12 cellular contexts compared by ENCODE assay signal in genomic region chr22:38735465-38736256, GRCh38. TPM values are rescaled to one million over a fixed set of nuclear protein-coding genes. Genes with fewer than 3 reads are reported as not detected.
DNase-seq lines count a peak whose midpoint lies in the region; ATAC-seq and TF ChIP-seq lines count a peak whose summit lies in the region.
"Had no signal": no experiment of that assay in that cellular context is flagged by ENCODE, and none has a peak within 500 bp of the region (broad histone marks: within the 10 kb centered on the region; RNA-seq: fewer than 3 reads in every experiment).

No MANE protein-coding gene starts in this region.

- ATAC-seq in activated CD8-positive, alpha-beta memory T cell treated with anti-CD3 and anti-CD28 coated beads, Interleukin-2, amount 10 ng/mL, durations not matched to agents 7 days and 5 days, result no peak
- ATAC-seq in gastroesophageal sphincter, result no peak
- peak; percentile 34 for ATAC-seq in stimulated activated naive CD8-positive, alpha-beta T cell treated with anti-CD3 and anti-CD28 coated beads, Interleukin-15, amount 100 ng/mL, for 72 hours
- ATAC-seq in HG03280 (IDR thresholded peaks at IDR 0.05; ENCODE audit: unreplicated experiment), result no peak

- POLR2A ChIA-PET in RWPE1 (lab: Yijun Ruan, JAX; ENCODE audit: low non-redundant PET), result no interaction called here

- in situ Hi-C loops in transverse colon (cut with MboI; ENCODE audit: low pct_ligation_motif_present in 1 of 4, low pct_unique_long_range_greater_than_20kb in 1 of 4, low sequenced_read_pairs in 3 of 4), result no loop called here

- H3K4me3 Mint-ChIP-seq in activated CD8-positive, alpha-beta memory T cell treated with anti-CD3 and anti-CD28 coated beads, Interleukin-2, amount 10 ng/mL, durations not matched to agents 7 days and 5 days, result no peak overlapping the region
- peak overlapping the region in 1 of 2 donors; percentile 18 for H3K4me3 Mint-ChIP-seq in stimulated activated naive CD8-positive, alpha-beta T cell treated with anti-CD3 and anti-CD28 coated beads, Interleukin-15, amount 100 ng/mL, for 72 hours
- H3K4me3 Mint-ChIP-seq: H9 had no signal

- H3K27me3 ChIP-seq in gastroesophageal sphincter (no peaks in the 10 kb centered on the region), transverse colon (no peaks in the 10 kb centered on the region)

- H3K27me3 Mint-ChIP-seq in activated CD8-positive, alpha-beta memory T cell treated with anti-CD3 and anti-CD28 coated beads, Interleukin-2, amount 10 ng/mL, durations not matched to agents 7 days and 5 days, result no peaks in the 10 kb centered on the region
- H3K27me3 Mint-ChIP-seq in stimulated activated naive CD8-positive, alpha-beta T cell treated with anti-CD3 and anti-CD28 coated beads, Interleukin-15, amount 100 ng/mL, for 72 hours, result no peaks in the 10 kb centered on the region

- H3K27ac ChIP-seq in RWPE1 (peak overlapping the region; percentile 73), gastroesophageal sphincter (peak overlapping the region in 3 of 4 donors; percentile 82 to 89 (median 85)), transverse colon (peak overlapping the region in 2 of 4 donors; percentile 64 to 80)

- H3K36me3 ChIP-seq in gastroesophageal sphincter, result peaks cover 5 to 86% of the 10 kb centered on the region in 2 donors
- H3K36me3 ChIP-seq in transverse colon, result peaks cover 0 to 50% (median 28%) of the 10 kb centered on the region in 4 donors

- WGBS in gastroesophageal sphincter (ENCODE audit: low coverage in 1 of 2), 2 donors, result no CpG with 5 or more reads among the region's 15 CpGs
- WGBS in transverse colon (ENCODE audit: low coverage in 1 of 2), 2 donors, result 83 to 85% methylated on average over 7 to 15 of the region's 15 CpGs

- TF ChIP-seq EP300 in gastroesophageal sphincter (IDR thresholded peaks at IDR 0.05) (no peak), transverse colon (IDR thresholded peaks at IDR 0.05; ENCODE audit: low read depth) (no peak)

- peak overlapping the region; percentile 72 for H3K27ac Mint-ChIP-seq in activated CD8-positive, alpha-beta memory T cell treated with anti-CD3 and anti-CD28 coated beads, Interleukin-2, amount 10 ng/mL, durations not matched to agents 7 days and 5 days
- peak overlapping the region; percentile 46 to 96 for H3K27ac Mint-ChIP-seq in stimulated activated naive CD8-positive, alpha-beta T cell treated with anti-CD3 and anti-CD28 coated beads, Interleukin-15, amount 100 ng/mL, for 72 hours

- intact Hi-C loops in transverse colon (cut with DNase I; ENCODE audit: low total_unique reads), result no loop called here

- TF ChIP-seq CTCF in RWPE1 (conservative IDR thresholded peaks at IDR 0.05; ENCODE audit: low read depth) (no peak), gastroesophageal sphincter (IDR thresholded peaks at IDR 0.05) (no peak), transverse colon (IDR thresholded peaks at IDR 0.05) (no peak)

- peaks cover 31% of the 10 kb centered on the region for H3K4me1 Mint-ChIP-seq in activated CD8-positive, alpha-beta memory T cell treated with anti-CD3 and anti-CD28 coated beads, Interleukin-2, amount 10 ng/mL, durations not matched to agents 7 days and 5 days
- H3K4me1 Mint-ChIP-seq in stimulated activated naive CD8-positive, alpha-beta T cell treated with anti-CD3 and anti-CD28 coated beads, Interleukin-15, amount 100 ng/mL, for 72 hours, result peaks cover 96% of the 10 kb centered on the region

- peaks cover 54% of the 10 kb centered on the region for H3K36me3 Mint-ChIP-seq in activated CD8-positive, alpha-beta memory T cell treated with anti-CD3 and anti-CD28 coated beads, Interleukin-2, amount 10 ng/mL, durations not matched to agents 7 days and 5 days

- CTCF ChIA-PET in activated CD8-positive, alpha-beta memory T cell treated with anti-CD3 and anti-CD28 coated beads, Interleukin-2, amount 10 ng/mL, durations not matched to agents 7 days and 5 days (lab: Charles Lee), result interaction anchor here (1.3 to 2.3 kb wide), 4 partner anchors 11 to 30 kb away, joined by 3 to 9 read pairs (median 6); no protein-coding TSS in a partner anchor
- CTCF ChIA-PET in RWPE1 (lab: Yijun Ruan, JAX), result interaction anchor here (0.7 to 0.9 kb wide), 2 partner anchors 13 to 30 kb away, joined by 3 read pairs; no protein-coding TSS in a partner anchor

- TF ChIP-seq POLR2A in gastroesophageal sphincter (IDR thresholded peaks at IDR 0.05), result no peak
- TF ChIP-seq POLR2A in transverse colon (IDR thresholded peaks at IDR 0.05), result no peak

- H3K4me1 ChIP-seq in gastroesophageal sphincter (peaks cover 0 to 53% (median 26%) of the 10 kb centered on the region in 3 donors), transverse colon (peaks cover 16 to 21% (median 20%) of the 10 kb centered on the region in 4 donors)

- no peaks in the 10 kb centered on the region for H3K9me3 Mint-ChIP-seq in activated CD8-positive, alpha-beta memory T cell treated with anti-CD3 and anti-CD28 coated beads, Interleukin-2, amount 10 ng/mL, durations not matched to agents 7 days and 5 days (ENCODE audit: low read depth)
- H3K9me3 Mint-ChIP-seq in stimulated activated naive CD8-positive, alpha-beta T cell treated with anti-CD3 and anti-CD28 coated beads, Interleukin-15, amount 100 ng/mL, for 72 hours, result no peaks in the 10 kb centered on the region
- H3K9me3 Mint-ChIP-seq: H9 had no signal

- H3K4me3 ChIP-seq in gastroesophageal sphincter (no peak overlapping the region), transverse colon (no peak overlapping the region)

- no peak for DNase-seq in activated CD8-positive, alpha-beta memory T cell treated with anti-CD3 and anti-CD28 coated beads, Interleukin-2, amount 10 ng/mL, durations not matched to agents 7 days and 5 days
- DNase-seq in activated CD8-positive, alpha-beta memory T cell treated with anti-CD3 and anti-CD28 coated beads, Interleukin-2, amount 50 U/mL, for 48 hours, result no peak
- DNase-seq in RWPE1 (ENCODE audit: low spot score) (no peak), SHP77 (lab: John Stamatoyannopoulos, UW) (no peak), transverse colon (no peak)
- peak; percentile 26 to 30 for DNase-seq in stimulated activated naive CD8-positive, alpha-beta T cell treated with anti-CD3 and anti-CD28 coated beads, Interleukin-15, amount 100 ng/mL, for 72 hours
- DNase-seq: activated effector memory CD4-positive, alpha-beta T cell treated with Interleukin-2 at 50 U/mL for 16 hours; AML-193; erythroblast; H9 had no signal

- H3K9me3 ChIP-seq in gastroesophageal sphincter, result no peaks in the 10 kb centered on the region
- no peaks in the 10 kb centered on the region for H3K9me3 ChIP-seq in transverse colon

RNA-seq across cellular contexts. Expression of gene SUN2, which starts 20.1 kb away (rescaled TPM):
- total RNA-seq in activated CD8-positive, alpha-beta memory T cell treated with anti-CD3 and anti-CD28 coated beads, Interleukin-2, amount 10 ng/mL, durations not matched to agents 7 days and 5 days, result 100 to 1,000 TPM; 320 to 412 TPM
- total RNA-seq in gastroesophageal sphincter (100 to 1,000 TPM; 339 to 594 (median 409) TPM), transverse colon (100 to 1,000 TPM; 168 to 523 (median 216) TPM)

RNA-seq across cellular contexts. Expression of gene GTPBP1, which starts 29.9 kb away (rescaled TPM):
- total RNA-seq in activated CD8-positive, alpha-beta memory T cell treated with anti-CD3 and anti-CD28 coated beads, Interleukin-2, amount 10 ng/mL, durations not matched to agents 7 days and 5 days, result 100 to 1,000 TPM; 116 to 146 TPM
- total RNA-seq in gastroesophageal sphincter (10 to 100 TPM; 46.9 to 63.0 (median 51.6) TPM), transverse colon (10 to 100 TPM; 51.5 to 84.9 (median 77.6) TPM)

RNA-seq across cellular contexts. Expression of gene JOSD1, which starts 34.9 kb away (rescaled TPM):
- total RNA-seq in activated CD8-positive, alpha-beta memory T cell treated with anti-CD3 and anti-CD28 coated beads, Interleukin-2, amount 10 ng/mL, durations not matched to agents 7 days and 5 days, result 10 to 100 TPM; 74.0 to 77.0 TPM
- total RNA-seq in gastroesophageal sphincter (10 to 100 TPM; 47.5 to 67.0 (median 64.6) TPM), transverse colon (100 to 1,000 TPM in 3 of 4 donors, 10 to 100 TPM in 1; 34.6 to 189 (median 138) TPM)

RNA-seq across cellular contexts. Expression of gene TOMM22, which starts 53.9 kb away (rescaled TPM):
- total RNA-seq in activated CD8-positive, alpha-beta memory T cell treated with anti-CD3 and anti-CD28 coated beads, Interleukin-2, amount 10 ng/mL, durations not matched to agents 7 days and 5 days, result 10 to 100 TPM; 61.1 to 94.9 TPM
- 10 to 100 TPM; 29.6 to 41.2 (median 32.2) TPM for total RNA-seq in gastroesophageal sphincter
- 10 to 100 TPM; 19.1 to 48.3 (median 32.9) TPM for total RNA-seq in transverse colon

RNA-seq across cellular contexts. Expression of gene DNAL4, which starts 58.3 kb away (rescaled TPM):
- 1 to 10 TPM; 8.2 to 8.9 TPM for total RNA-seq in activated CD8-positive, alpha-beta memory T cell treated with anti-CD3 and anti-CD28 coated beads, Interleukin-2, amount 10 ng/mL, durations not matched to agents 7 days and 5 days
- total RNA-seq in gastroesophageal sphincter (10 to 100 TPM in 3 of 4 donors, 1 to 10 TPM in 1; 10.0 to 16.1 (median 14.6) TPM), transverse colon (10 to 100 TPM; 13.8 to 39.0 (median 19.3) TPM)

Comparison
In these comparisons a context has a peak if more than half of its experiments do, and no peak if none do; other contexts are left out.
1. DNase-seq: peak in stimulated activated naive CD8-positive, alpha-beta T cell treated with anti-CD3 and anti-CD28 coated beads, Interleukin-15, amount 100 ng/mL, for 72 hours (2 of 2); none in activated CD8-positive, alpha-beta memory T cell treated with anti-CD3 and anti-CD28 coated beads, Interleukin-2, amount 10 ng/mL, durations not matched to agents 7 days and 5 days (single experiment), activated CD8-positive, alpha-beta memory T cell treated with anti-CD3 and anti-CD28 coated beads, Interleukin-2, amount 50 U/mL, for 48 hours (single experiment), RWPE1 (single experiment), SHP77 (0 of 2) and transverse colon (single experiment).